Comparison of ENCODE assay signal across 8 cellular contexts in the genomic region with DNA sequence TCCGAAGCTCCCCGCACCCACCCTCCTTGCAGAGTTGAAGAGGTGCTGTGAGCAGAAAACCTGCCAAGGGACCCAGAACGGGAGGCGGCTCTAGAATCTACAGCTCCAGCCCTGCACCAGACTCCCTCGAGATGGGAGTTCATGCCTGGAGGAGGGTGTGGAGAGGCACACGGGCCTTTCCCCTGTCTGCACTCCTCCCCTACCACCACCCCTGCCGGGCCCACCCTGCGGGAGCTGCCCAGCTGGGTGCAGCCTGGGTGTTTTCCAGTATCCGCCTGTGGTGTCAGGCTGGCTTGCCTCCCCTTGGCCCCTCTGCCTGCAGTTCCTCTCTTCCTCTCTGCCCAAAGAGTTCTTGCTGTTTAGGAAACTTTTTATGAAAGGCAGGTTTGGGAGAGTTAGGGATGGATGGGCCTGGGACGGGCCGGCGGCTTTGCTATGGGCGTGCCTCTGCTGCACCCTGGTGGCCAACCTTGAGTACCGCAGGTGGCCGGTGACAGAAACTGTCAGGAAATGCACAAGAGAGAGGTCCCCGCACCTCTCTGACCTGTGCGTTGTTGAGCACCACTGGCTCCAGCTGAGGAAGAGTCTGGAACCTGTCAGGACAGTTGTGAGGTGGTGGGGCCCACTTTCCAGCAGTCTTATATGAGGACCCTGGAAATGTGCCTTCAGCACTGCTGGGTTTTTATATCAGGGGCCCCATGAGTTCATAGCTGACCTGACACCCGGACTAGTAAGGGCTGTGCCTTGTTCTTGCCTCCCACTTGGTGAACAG.
DNase-seq lines count a peak whose midpoint lies in the region; ATAC-seq and TF ChIP-seq lines count a peak whose summit lies in the region.

No MANE protein-coding gene starts in this region.

- no peak for TF ChIP-seq POLR2A in sigmoid colon (IDR thresholded peaks at IDR 0.05)

- H3K4me3 ChIP-seq in right cardiac atrium (ENCODE audit: low read length) (no peak overlapping the region), sigmoid colon (no peak overlapping the region)

- H3K4me1 ChIP-seq in right cardiac atrium (ENCODE audit: control insufficient read depth, insufficient read depth, low read length) (peaks cover 5% of the 10 kb centered on the region), sigmoid colon (peaks cover 0 to 24% (median 23%) of the 10 kb centered on the region in 4 donors)

- DNase-seq in DMS153 treated with DMSO at 0.1 percent for 48 hours (lab: John Stamatoyannopoulos, UW; ENCODE audit: unreplicated experiment), result peak; percentile 22
- DNase-seq in DMS153 (lab: John Stamatoyannopoulos, UW), result no peak
- peak; percentile 62 to 74 (median 71) for DNase-seq in T-helper 17 cell
- peak; percentile 4 for DNase-seq in amniotic stem cell (lab: John Stamatoyannopoulos, UW)
- peak; percentile 70 to 92 (median 90) for DNase-seq in right cardiac atrium
- peak; percentile 93 for DNase-seq in sigmoid colon

- H3K27me3 ChIP-seq in right cardiac atrium (ENCODE audit: control insufficient read depth, insufficient read depth) (no peaks in the 10 kb centered on the region), sigmoid colon (no peaks in the 10 kb centered on the region)

- H3K4me3 Mint-ChIP-seq in T-helper 17 cell, result peak overlapping the region; percentile 15

- H3K9me3 ChIP-seq in T-helper 17 cell (ENCODE audit: control insufficient read depth, low read length, poor library complexity, severe bottlenecking), result no peaks in the 10 kb centered on the region
- no peaks in the 10 kb centered on the region for H3K9me3 ChIP-seq in right cardiac atrium (ENCODE audit: control insufficient read depth, low read length)
- no peaks in the 10 kb centered on the region for H3K9me3 ChIP-seq in sigmoid colon

- 28% methylated on average over 18 of the region's 18 CpGs for WGBS in right cardiac atrium
- WGBS in sigmoid colon, 2 donors, result 35 to 37% methylated on average over 18 of the region's 18 CpGs

- no peak for TF ChIP-seq EP300 in sigmoid colon (IDR thresholded peaks at IDR 0.05)

- peak overlapping the region; percentile 78 for H3K27ac Mint-ChIP-seq in T-helper 17 cell

- ATAC-seq in T-helper 17 cell (peak; percentile 80), right cardiac atrium (peak; percentile 46 to 62), HG02623 (IDR thresholded peaks at IDR 0.05; ENCODE audit: unreplicated experiment) (no peak)

- peaks cover 22 to 74% (median 53%) of the 10 kb centered on the region in 4 donors for H3K36me3 ChIP-seq in sigmoid colon

- peaks cover 16% of the 10 kb centered on the region for H3K4me1 Mint-ChIP-seq in T-helper 17 cell

- H3K36me3 Mint-ChIP-seq in T-helper 17 cell (ENCODE audit: low read depth), result peaks cover 3% of the 10 kb centered on the region

- H3K27ac ChIP-seq in right cardiac atrium (ENCODE audit: low read length) (no peak overlapping the region), sigmoid colon (peak overlapping the region; percentile 69 to 87 (median 78))

- intact Hi-C loops in right cardiac atrium (cut with DNase I), result loop anchor here (1.0 to 10.0 kb wide), 6 partner anchors 60 to 164 kb away; no protein-coding TSS in a partner anchor
- intact Hi-C loops in sigmoid colon (cut with DNase I), result loop anchor here (1.0 to 10.0 kb wide), 3 partner anchors 65 to 400 kb away; no protein-coding TSS in a partner anchor

- H3K27me3 Mint-ChIP-seq in T-helper 17 cell, result no peaks in the 10 kb centered on the region

- TF ChIP-seq CTCF in LNCAP (IDR thresholded peaks at IDR 0.05) (peak; percentile 91), sigmoid colon (IDR thresholded peaks at IDR 0.05) (peak; percentile 97 to 100 (median 100))
